Comparison of ENCODE assay signal across 31 cellular contexts in the genomic region with DNA sequence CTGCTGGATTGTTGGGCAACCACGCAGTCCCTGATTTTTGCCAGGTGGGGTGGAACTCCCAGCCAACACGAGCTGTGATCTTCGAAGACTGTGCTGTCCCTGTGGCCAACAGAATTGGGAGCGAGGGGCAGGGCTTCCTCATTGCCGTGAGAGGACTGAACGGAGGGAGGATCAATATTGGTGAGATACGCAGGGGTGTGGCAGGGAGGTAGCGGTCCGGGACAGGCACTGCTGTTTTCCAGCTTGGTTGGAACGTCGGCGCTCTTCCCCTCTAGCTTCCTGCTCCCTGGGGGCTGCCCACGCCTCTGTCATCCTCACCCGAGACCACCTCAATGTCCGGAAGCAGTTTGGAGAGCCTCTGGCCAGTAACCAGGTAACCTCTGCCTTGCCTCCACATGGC. TPM values are rescaled to one million over a fixed set of nuclear protein-coding genes. Genes with fewer than 3 reads are reported as not detected.
"Had no signal": no experiment of that assay in that cellular context is flagged by ENCODE, and none has a peak within 500 bp of the region (broad histone marks: within the 10 kb centered on the region; RNA-seq: fewer than 3 reads in every experiment).

No MANE protein-coding gene starts in this region.

- DNase-seq: activated B cell treated with CpG ODN at 0.5 μM for 24 hours; activated CD4-positive, alpha-beta T cell treated with anti-CD3 and anti-CD28 coated beads for 48 hours; activated CD4-positive, alpha-beta T cell treated with anti-CD3 and anti-CD28 coated beads, Interleukin-2, amount 50 U/mL, for 1 hour; activated CD4-positive, alpha-beta T cell treated with anti-CD3 and anti-CD28 coated beads, Interleukin-2, amount 50 U/mL, for 48 hours; activated CD8-positive, alpha-beta memory T cell treated with anti-CD3 and anti-CD28 coated beads, Interleukin-2, amount 10 ng/mL, durations not matched to agents 7 days and 5 days; activated CD8-positive, alpha-beta memory T cell treated with anti-CD3 and anti-CD28 coated beads, Interleukin-2, amount 50 U/mL, for 4 hours; activated CD8-positive, alpha-beta T cell treated with anti-CD3 and anti-CD28 coated beads, Interleukin-2, amount 10 ng/mL, durations not matched to agents 7 days and 5 days; activated gamma-delta T cell treated with Interleukin-2 at 50 U/mL for 16 hours; activated naive CD4-positive, alpha-beta T cell treated with anti-CD3 and anti-CD28 coated beads, Interleukin-2, amount 50 U/mL, for 16 hours; activated naive CD4-positive, alpha-beta T cell treated with Interleukin-2 at 50 U/mL for 16 hours; activated T-cell treated with anti-CD3 and anti-CD28 coated beads, Interleukin-2, amount 50 U/mL, for 1 hour; activated T-cell treated with anti-CD3 and anti-CD28 coated beads, Interleukin-2, amount 50 U/mL, for 48 hours; amniotic stem cell; body of pancreas; caudate nucleus; cortex of kidney; dermis blood vessel endothelial cell; effector CD4-positive, alpha-beta T cell; effector memory CD8-positive, alpha-beta T cell; erythroblast; foreskin keratinocyte; gastrocnemius medialis; glutamatergic neuron; heart left ventricle; T-helper 9 cell; WERI-Rb-1 had no signal

- H3K27ac ChIP-seq: body of pancreas, esophagus muscularis mucosa, foreskin keratinocyte, gastrocnemius medialis, heart left ventricle, WERI-Rb-1 had no signal

- H3K9me3 ChIP-seq: body of pancreas, esophagus muscularis mucosa, gastrocnemius medialis, heart left ventricle had no signal

- H3K4me1 ChIP-seq: body of pancreas, foreskin keratinocyte, heart left ventricle had no signal

- ATAC-seq: activated CD4-positive, CD25-positive, alpha-beta regulatory T cell treated with anti-CD3 and anti-CD28 coated beads, Interleukin-2, amount 50 U/mL, for 24 hours; activated CD8-positive, alpha-beta memory T cell treated with anti-CD3 and anti-CD28 coated beads, Interleukin-2, amount 10 ng/mL, durations not matched to agents 7 days and 5 days; activated CD8-positive, alpha-beta T cell treated with anti-CD3 and anti-CD28 coated beads, Interleukin-2, amount 10 ng/mL, durations not matched to agents 7 days and 5 days; body of pancreas; effector memory CD8-positive, alpha-beta T cell; foreskin keratinocyte; gastrocnemius medialis; heart left ventricle had no signal

- H3K4me3 ChIP-seq: body of pancreas, esophagus muscularis mucosa, gastrocnemius medialis, heart left ventricle had no signal

- FAIRE-seq: colon had no signal

- H3K27me3 ChIP-seq: body of pancreas, esophagus muscularis mucosa, foreskin keratinocyte, gastrocnemius medialis, heart left ventricle had no signal

RNA-seq across cellular contexts. Expression of gene GLB1L3, which starts 15.2 kb away (rescaled TPM):
- total RNA-seq: activated B cell treated with CpG ODN at 0.5 μM for 24 hours, aorta, chondrocyte, dermis blood vessel endothelial cell, gastrocnemius medialis, heart left ventricle had no signal
- polyA plus RNA-seq: aorta, heart left ventricle had no signal
